ENCODE assay signal across 11 cellular contexts in the genomic region with DNA sequence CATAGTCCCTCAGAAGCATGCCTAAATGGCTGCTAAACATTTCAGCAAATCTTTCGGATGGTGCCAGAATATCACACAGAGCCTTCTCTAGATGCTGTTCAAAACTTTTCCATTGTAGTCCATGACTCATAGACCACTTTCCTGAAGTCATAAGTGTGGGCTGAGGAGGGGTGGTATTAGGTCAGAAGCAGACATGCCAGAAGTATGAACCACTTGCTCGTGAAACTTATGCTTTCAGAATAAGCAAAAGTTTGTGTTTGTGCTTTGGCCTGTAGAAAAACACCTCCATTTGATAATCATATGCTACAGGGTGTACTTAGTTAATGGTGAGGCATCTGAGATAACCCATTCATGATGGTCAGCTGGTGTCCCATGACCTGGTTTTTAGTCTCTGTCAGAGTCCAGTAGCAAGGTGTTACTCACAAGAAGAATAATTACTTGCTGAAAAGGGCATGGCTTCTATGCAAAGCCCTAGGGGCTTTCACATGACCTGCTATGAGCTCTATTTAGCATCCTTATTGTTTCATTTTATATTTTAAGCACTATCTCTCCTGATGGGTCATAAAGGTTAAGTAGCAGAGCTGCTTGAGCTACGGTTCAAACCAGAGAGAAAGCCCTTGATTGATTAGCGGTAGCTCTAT.
DNase-seq lines count a peak whose midpoint lies in the region; ATAC-seq lines count a peak whose summit lies in the region.
"Had no signal": no experiment of that assay in that cellular context is flagged by ENCODE, and none has a peak within 500 bp of the region (broad histone marks: within the 10 kb centered on the region; RNA-seq: fewer than 3 reads in every experiment).

No MANE protein-coding gene starts in this region.

- in situ Hi-C loops in ACHN (cut with HindIII; ENCODE audit: low pct_ligation_motif_present, low pct_unique_long_range_greater_than_20kb, low sequenced_read_pairs), result no loop called here

- H3K9me3 Mint-ChIP-seq in activated T-helper 2 cell treated with anti-CD3 and anti-CD28 coated beads, Interferon-gamma antibody, Interleukin-2, Interleukin-4, amounts not matched to agents 10 μg/mL and 5 μg/mL and 100 μg/mL, durations not matched to agents 14 hours and 24 hours and 36 hours, result no peaks in the 10 kb centered on the region
- H3K9me3 Mint-ChIP-seq: activated naive CD4-positive, alpha-beta T cell treated with anti-CD3 and anti-CD28 coated beads, Interleukin-2, amount 50 U/mL, for 24 hours; IgD-negative memory B cell had no signal

- H3K27me3 Mint-ChIP-seq in activated T-helper 2 cell treated with anti-CD3 and anti-CD28 coated beads, Interferon-gamma antibody, Interleukin-2, Interleukin-4, amounts not matched to agents 10 μg/mL and 5 μg/mL and 100 μg/mL, durations not matched to agents 14 hours and 24 hours and 36 hours (ENCODE audit: low read depth), result no peaks in the 10 kb centered on the region
- H3K27me3 Mint-ChIP-seq: activated naive CD4-positive, alpha-beta T cell treated with anti-CD3 and anti-CD28 coated beads, Interleukin-2, amount 50 U/mL, for 24 hours had no signal

- H3K36me3 Mint-ChIP-seq in activated T-helper 2 cell treated with anti-CD3 and anti-CD28 coated beads, Interferon-gamma antibody, Interleukin-2, Interleukin-4, amounts not matched to agents 10 μg/mL and 5 μg/mL and 100 μg/mL, durations not matched to agents 14 hours and 24 hours and 36 hours (ENCODE audit: low read depth), result no peaks in the 10 kb centered on the region
- H3K36me3 Mint-ChIP-seq: activated naive CD4-positive, alpha-beta T cell treated with anti-CD3 and anti-CD28 coated beads, Interleukin-2, amount 50 U/mL, for 24 hours; IgD-negative memory B cell had no signal

- ATAC-seq in HG02678 (IDR thresholded peaks at IDR 0.05; ENCODE audit: unreplicated experiment) (no peak), HG02870 (IDR thresholded peaks at IDR 0.05; ENCODE audit: unreplicated experiment) (no peak)

- intact Hi-C loops in activated T-helper 2 cell treated with anti-CD3 and anti-CD28 coated beads, Interferon-gamma antibody, Interleukin-2, Interleukin-4, amounts not matched to agents 10 μg/mL and 5 μg/mL and 100 μg/mL, durations not matched to agents 14 hours and 24 hours and 36 hours (cut with micrococcal nuclease), result loop anchor here (1.0 to 2.0 kb wide), 2 partner anchors 60 to 61 kb away; no protein-coding TSS in a partner anchor

- DNase-seq in ACHN (peak; percentile 4), GM04504 (ENCODE audit: low read depth) (peak; percentile 71), glomerular visceral epithelial cell (ENCODE audit: extremely low spot score) (peak; percentile 62), HT-29 (ENCODE audit: low spot score) (no peak), NCI-H345 (lab: John Stamatoyannopoulos, UW) (no peak)
- DNase-seq in activated T-helper 2 cell treated with anti-CD3 and anti-CD28 coated beads, Interferon-gamma antibody, Interleukin-2, Interleukin-4, amounts not matched to agents 10 μg/mL and 5 μg/mL and 100 μg/mL, durations not matched to agents 14 hours and 24 hours and 36 hours (ENCODE audit: low spot score), result no peak
- DNase-seq: uterus had no signal

- no peak overlapping the region for H3K4me3 Mint-ChIP-seq in activated T-helper 2 cell treated with anti-CD3 and anti-CD28 coated beads, Interferon-gamma antibody, Interleukin-2, Interleukin-4, amounts not matched to agents 10 μg/mL and 5 μg/mL and 100 μg/mL, durations not matched to agents 14 hours and 24 hours and 36 hours (ENCODE audit: low read depth)
- H3K4me3 Mint-ChIP-seq: activated naive CD4-positive, alpha-beta T cell treated with anti-CD3 and anti-CD28 coated beads, Interleukin-2, amount 50 U/mL, for 24 hours; IgD-negative memory B cell had no signal

- peaks cover 30% of the 10 kb centered on the region for H3K4me1 Mint-ChIP-seq in activated T-helper 2 cell treated with anti-CD3 and anti-CD28 coated beads, Interferon-gamma antibody, Interleukin-2, Interleukin-4, amounts not matched to agents 10 μg/mL and 5 μg/mL and 100 μg/mL, durations not matched to agents 14 hours and 24 hours and 36 hours (ENCODE audit: low read depth)
- H3K4me1 Mint-ChIP-seq: IgD-negative memory B cell had no signal

- H3K27ac Mint-ChIP-seq in activated T-helper 2 cell treated with anti-CD3 and anti-CD28 coated beads, Interferon-gamma antibody, Interleukin-2, Interleukin-4, amounts not matched to agents 10 μg/mL and 5 μg/mL and 100 μg/mL, durations not matched to agents 14 hours and 24 hours and 36 hours, result peak overlapping the region; percentile 48
- H3K27ac Mint-ChIP-seq: activated naive CD4-positive, alpha-beta T cell treated with anti-CD3 and anti-CD28 coated beads, Interleukin-2, amount 50 U/mL, for 24 hours; IgD-negative memory B cell had no signal

Comparison
In these comparisons a context has a peak if more than half of its experiments do, and no peak if none do; other contexts are left out.
1. DNase-seq: peak in ACHN (single experiment), GM04504 (single experiment) and glomerular visceral epithelial cell (single experiment); none in activated T-helper 2 cell treated with anti-CD3 and anti-CD28 coated beads, Interferon-gamma antibody, Interleukin-2, Interleukin-4, amounts not matched to agents 10 μg/mL and 5 μg/mL and 100 μg/mL, durations not matched to agents 14 hours and 24 hours and 36 hours (single experiment), HT-29 (single experiment) and NCI-H345 (single experiment).